Comparison of ENCODE assay signal across 11 cellular contexts in the genomic region with DNA sequence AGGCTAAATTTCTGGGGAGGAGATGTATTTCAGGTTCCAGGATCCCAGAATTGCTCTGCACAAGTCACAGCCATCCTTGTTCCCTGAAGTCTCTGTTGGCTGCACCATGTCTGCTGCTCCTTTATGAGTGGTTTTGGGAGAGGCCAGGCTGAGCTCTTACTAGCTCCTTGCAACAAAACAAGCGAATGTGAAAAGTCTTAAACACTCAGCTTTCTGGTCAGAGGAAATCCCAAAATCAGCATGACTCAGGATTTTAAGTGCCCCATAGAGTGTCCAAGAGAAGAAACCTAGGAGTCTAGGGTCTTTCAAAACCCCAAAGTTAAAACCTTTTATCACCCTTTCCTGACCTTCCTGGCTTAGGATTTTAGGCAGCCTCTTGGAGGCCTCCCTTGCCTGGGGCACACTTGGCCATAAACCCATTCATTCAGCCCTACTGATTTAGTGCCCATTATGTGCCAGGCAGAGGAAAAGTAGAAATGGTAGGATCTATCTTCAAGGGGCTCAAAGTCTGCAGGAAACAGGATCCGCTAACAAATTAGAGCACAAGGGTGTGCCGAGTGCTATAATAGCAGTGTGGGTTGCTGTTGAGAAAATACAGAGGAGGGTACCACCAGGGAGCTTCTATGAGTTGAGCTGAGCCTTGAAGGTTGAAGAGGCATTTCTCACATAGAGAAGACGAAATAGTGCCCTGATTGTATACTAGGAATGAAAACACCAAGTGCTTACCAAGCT. TPM values are rescaled to one million over a fixed set of nuclear protein-coding genes. Genes with fewer than 3 reads are reported as not detected.
A peak's percentile ranks its signal among the peaks of the same experiment; 100 is the strongest.
DNase-seq lines count a peak whose midpoint lies in the region; ATAC-seq and TF ChIP-seq lines count a peak whose summit lies in the region.
"Had no signal": no experiment of that assay in that cellular context is flagged by ENCODE, and none has a peak within 500 bp of the region (broad histone marks: within the 10 kb centered on the region; RNA-seq: fewer than 3 reads in every experiment).

No MANE protein-coding gene starts in this region.

- intact Hi-C loops in colonic mucosa (cut with DNase I) (no loop called here), heart left ventricle (cut with DNase I) (no loop called here), body of pancreas (cut with DNase I) (no loop called here)

- ATAC-seq in activated CD8-positive, alpha-beta memory T cell treated with anti-CD3 and anti-CD28 coated beads, Interleukin-2, amount 10 ng/mL, durations not matched to agents 7 days and 5 days = no peak
- ATAC-seq in heart left ventricle = no peak
- ATAC-seq in body of pancreas = no peak

- no peak for DNase-seq in activated CD8-positive, alpha-beta memory T cell treated with anti-CD3 and anti-CD28 coated beads, Interleukin-2, amount 10 ng/mL, durations not matched to agents 7 days and 5 days
- DNase-seq in activated CD8-positive, alpha-beta memory T cell treated with anti-CD3 and anti-CD28 coated beads for 24 hours = no peak
- DNase-seq in NCI-H460 (ENCODE audit: extremely low read depth, low read depth) = peak; percentile 88
- no peak for DNase-seq in colonic mucosa
- no peak for DNase-seq in osteocyte (ENCODE audit: extremely low spot score, unreplicated experiment)
- DNase-seq in epidermal melanocyte (ENCODE audit: insufficient read length, low spot score) = no peak
- no peak for DNase-seq in heart left ventricle
- DNase-seq in body of pancreas = no peak
- DNase-seq: anterior cingulate cortex, NCI-H510A had no signal

- H3K4me3 Mint-ChIP-seq in activated CD8-positive, alpha-beta memory T cell treated with anti-CD3 and anti-CD28 coated beads, Interleukin-2, amount 10 ng/mL, durations not matched to agents 7 days and 5 days = peak overlapping the region; percentile 87
- peak overlapping the region; percentile 66 for H3K4me3 Mint-ChIP-seq in osteocyte (ENCODE audit: unreplicated experiment)

- H3K9me3 ChIP-seq in colonic mucosa (no peaks in the 10 kb centered on the region), heart left ventricle (no peaks in the 10 kb centered on the region), body of pancreas (no peaks in the 10 kb centered on the region)

- 92 to 98% (median 95%) methylated on average over 4 of the region's 4 CpGs for WGBS in heart left ventricle, 4 donors
- 89 to 94% methylated on average over 4 of the region's 4 CpGs for WGBS in body of pancreas, 2 donors

- H3K4me1 ChIP-seq in colonic mucosa (no peaks in the 10 kb centered on the region), heart left ventricle (peaks cover 0 to 18% (median 3%) of the 10 kb centered on the region in 12 donors), body of pancreas (peaks cover 42% of the 10 kb centered on the region)

- TF ChIP-seq CTCF in colonic mucosa (IDR thresholded peaks at IDR 0.05) (no peak), osteocyte (IDR thresholded peaks at IDR 0.05) (no peak), heart left ventricle (IDR thresholded peaks at IDR 0.05) (no peak), body of pancreas (IDR thresholded peaks at IDR 0.05) (no peak)

- H3K36me3 Mint-ChIP-seq in activated CD8-positive, alpha-beta memory T cell treated with anti-CD3 and anti-CD28 coated beads, Interleukin-2, amount 10 ng/mL, durations not matched to agents 7 days and 5 days = peaks cover 2% of the 10 kb centered on the region
- H3K36me3 Mint-ChIP-seq in osteocyte (ENCODE audit: unreplicated experiment) = no peaks in the 10 kb centered on the region

- CTCF ChIA-PET in activated CD8-positive, alpha-beta memory T cell treated with anti-CD3 and anti-CD28 coated beads, Interleukin-2, amount 10 ng/mL, durations not matched to agents 7 days and 5 days (lab: Charles Lee) = interaction anchor here (0.9 to 2.0 kb wide), 2 partner anchors 27 to 53 kb away, joined by 3 to 6 read pairs; no protein-coding TSS in a partner anchor

- H3K27me3 ChIP-seq in colonic mucosa (no peaks in the 10 kb centered on the region), heart left ventricle (no peaks in the 10 kb centered on the region), body of pancreas (no peaks in the 10 kb centered on the region)

- H3K27ac Mint-ChIP-seq in activated CD8-positive, alpha-beta memory T cell treated with anti-CD3 and anti-CD28 coated beads, Interleukin-2, amount 10 ng/mL, durations not matched to agents 7 days and 5 days = peak overlapping the region; percentile 72
- no peak overlapping the region for H3K27ac Mint-ChIP-seq in osteocyte (ENCODE audit: unreplicated experiment)

- H3K27ac ChIP-seq in colonic mucosa = peak overlapping the region; percentile 76
- H3K27ac ChIP-seq in heart left ventricle = peak overlapping the region in 3 of 12 donors; percentile 95 to 99 (median 98)
- peak overlapping the region in 2 of 4 donors; percentile 89 to 94 for H3K27ac ChIP-seq in body of pancreas

- peaks cover 12% of the 10 kb centered on the region for H3K4me1 Mint-ChIP-seq in activated CD8-positive, alpha-beta memory T cell treated with anti-CD3 and anti-CD28 coated beads, Interleukin-2, amount 10 ng/mL, durations not matched to agents 7 days and 5 days
- H3K4me1 Mint-ChIP-seq in osteocyte (ENCODE audit: unreplicated experiment) = peaks cover 37% of the 10 kb centered on the region

- H3K9me3 Mint-ChIP-seq in activated CD8-positive, alpha-beta memory T cell treated with anti-CD3 and anti-CD28 coated beads, Interleukin-2, amount 10 ng/mL, durations not matched to agents 7 days and 5 days (ENCODE audit: low read depth) = no peaks in the 10 kb centered on the region
- H3K9me3 Mint-ChIP-seq in osteocyte (ENCODE audit: unreplicated experiment) = no peaks in the 10 kb centered on the region

- no peak overlapping the region for H3K4me3 ChIP-seq in colonic mucosa
- H3K4me3 ChIP-seq in heart left ventricle = peak overlapping the region in 1 of 12 donors; percentile 71
- H3K4me3 ChIP-seq in body of pancreas = no peak overlapping the region

- no peaks in the 10 kb centered on the region for H3K36me3 ChIP-seq in colonic mucosa
- no peaks in the 10 kb centered on the region for H3K36me3 ChIP-seq in heart left ventricle
- no peaks in the 10 kb centered on the region for H3K36me3 ChIP-seq in body of pancreas (replicated peaks in 1 of 2; ENCODE audit: insufficient read depth in 1 of 2, low read depth in 2 of 2)

- no peak for TF ChIP-seq POLR2A in heart left ventricle (IDR thresholded peaks at IDR 0.05)
- TF ChIP-seq POLR2A in body of pancreas (IDR thresholded peaks at IDR 0.05) = no peak

- peaks cover 21% of the 10 kb centered on the region for H3K27me3 Mint-ChIP-seq in activated CD8-positive, alpha-beta memory T cell treated with anti-CD3 and anti-CD28 coated beads, Interleukin-2, amount 10 ng/mL, durations not matched to agents 7 days and 5 days
- no peaks in the 10 kb centered on the region for H3K27me3 Mint-ChIP-seq in osteocyte (ENCODE audit: unreplicated experiment)

- H3K9ac ChIP-seq in colonic mucosa (ENCODE audit: low read depth in 2 of 2, low read length in 2 of 2) = no peak overlapping the region

RNA-seq across cellular contexts. Expression of a gene that starts 36.9 kb away (rescaled TPM):
- not detected for total RNA-seq in activated CD8-positive, alpha-beta memory T cell treated with anti-CD3 and anti-CD28 coated beads, Interleukin-2, amount 10 ng/mL, durations not matched to agents 7 days and 5 days
- not detected in 2 replicates for total RNA-seq in NCI-H460 (2014; rRNA removed; shearing (Covaris generic))
- 0.68 TPM in 1 of 2 replicates, not detected in the other for polyA plus RNA-seq in NCI-H460 (2014; cell fraction: nucleus; rRNA removed)
- total RNA-seq in colonic mucosa = not detected
- total RNA-seq in osteocyte = not detected in 2 replicates
- total RNA-seq in heart left ventricle = not detected
- polyA plus RNA-seq in heart left ventricle = not detected
- not detected for total RNA-seq in body of pancreas
- polyA plus RNA-seq: BJ had no signal

RNA-seq across cellular contexts. Expression of a gene that starts 57.1 kb away (rescaled TPM):
- 1 to 10 TPM; 5.6 to 6.0 TPM for total RNA-seq in activated CD8-positive, alpha-beta memory T cell treated with anti-CD3 and anti-CD28 coated beads, Interleukin-2, amount 10 ng/mL, durations not matched to agents 7 days and 5 days
- total RNA-seq in NCI-H460 (2014; rRNA removed; shearing (Covaris generic)) = 40.2 and 41.8 TPM in 2 replicates
- 41.1 and 46.0 TPM in 2 replicates for polyA plus RNA-seq in NCI-H460 (2014; cell fraction: nucleus; rRNA removed)
- total RNA-seq in colonic mucosa = 10 to 100 TPM; 43.4 to 68.7 TPM
- total RNA-seq in osteocyte = 36.4 and 37.0 TPM in 2 replicates
- 100 to 1,000 TPM; 210 to 363 (median 267) TPM for total RNA-seq in heart left ventricle
- polyA plus RNA-seq in heart left ventricle = 100 to 1,000 TPM; 208 to 312 TPM
- total RNA-seq in body of pancreas = 10 to 100 TPM; 32.2 to 54.1 TPM

RNA-seq across cellular contexts. Expression of a gene that starts 58.5 kb away (rescaled TPM):
- not detected for total RNA-seq in activated CD8-positive, alpha-beta memory T cell treated with anti-CD3 and anti-CD28 coated beads, Interleukin-2, amount 10 ng/mL, durations not matched to agents 7 days and 5 days
- 0.09 TPM in 1 of 2 replicates, not detected in the other for total RNA-seq in NCI-H460 (2014; rRNA removed; shearing (Covaris generic))
- not detected in 2 replicates for polyA plus RNA-seq in NCI-H460 (2014; cell fraction: nucleus; rRNA removed)
- total RNA-seq in colonic mucosa (not detected), osteocyte (not detected in 2 replicates), heart left ventricle (under 1 TPM in 2 of 9 donors, not detected in 7; 0.05 to 0.45 TPM), body of pancreas (not detected)
- not detected for polyA plus RNA-seq in heart left ventricle
- polyA plus RNA-seq: BJ had no signal

RNA-seq across cellular contexts. Expression of a gene that starts 60.0 kb away (rescaled TPM):
- 1 to 10 TPM in 1 of 2 experiments, under 1 TPM in 1; 0.54 to 1.3 TPM for total RNA-seq in activated CD8-positive, alpha-beta memory T cell treated with anti-CD3 and anti-CD28 coated beads, Interleukin-2, amount 10 ng/mL, durations not matched to agents 7 days and 5 days
- total RNA-seq in NCI-H460 (2014; rRNA removed; shearing (Covaris generic)) = not detected in 2 replicates
- polyA plus RNA-seq in NCI-H460 (2014; cell fraction: nucleus; rRNA removed) = not detected in 2 replicates
- total RNA-seq in colonic mucosa (1 to 10 TPM in 1 of 2 donors, under 1 TPM in 1; 0.64 to 4.1 TPM), osteocyte (not detected in 2 replicates), heart left ventricle (10 to 100 TPM in 8 of 9 donors, 1 to 10 TPM in 1; 9.7 to 24.0 (median 16.1) TPM), body of pancreas (1 to 10 TPM in 1 of 2 donors, under 1 TPM in 1; 0.52 to 2.3 TPM)
- polyA plus RNA-seq in heart left ventricle = 10 to 100 TPM; 11.6 to 17.0 TPM
- polyA plus RNA-seq: BJ had no signal
